Comparison of ENCODE assay signal across 14 cellular contexts in genomic region chr12:28711411-28711810, GRCh38.
A peak's percentile ranks its signal among the peaks of the same experiment; 100 is the strongest.
DNase-seq lines count a peak whose midpoint lies in the region; ATAC-seq and TF ChIP-seq lines count a peak whose summit lies in the region.
"Had no signal": no experiment of that assay in that cellular context is flagged by ENCODE, and none has a peak within 500 bp of the region (broad histone marks: within the 10 kb centered on the region; RNA-seq: fewer than 3 reads in every experiment).

No MANE protein-coding gene starts in this region.

- no peaks in the 10 kb centered on the region for H3K9me3 ChIP-seq in osteoblast (ENCODE audit: low read depth, low read length)
- H3K9me3 ChIP-seq: BE2C had no signal

- H3K36me3 ChIP-seq in osteoblast (ENCODE audit: insufficient read depth, low read length) = no peaks in the 10 kb centered on the region
- H3K36me3 ChIP-seq: BE2C had no signal

- DNase-seq in HFF-Myc (ENCODE audit: extremely low read depth, low read depth) = peak; percentile 32
- peak; percentile 4 for DNase-seq in astrocyte of the hippocampus (ENCODE audit: low read depth, low spot score)
- peak; percentile 2 for DNase-seq in fibroblast of mammary gland (ENCODE audit: low read depth)
- peak; percentile 6 for DNase-seq in osteoblast (ENCODE audit: insufficient read length, low spot score, missing footprints)
- no peak for DNase-seq in Right ventricle myocardium inferior (ENCODE audit: missing footprints)
- no peak for DNase-seq in NCI-H2171 (lab: John Stamatoyannopoulos, UW)
- no peak for DNase-seq in NCI-H128 (lab: John Stamatoyannopoulos, UW; ENCODE audit: unreplicated experiment)
- DNase-seq: BE2C; C1 segment of cervical spinal cord; CD4-positive, CD25-positive, alpha-beta regulatory T cell; CD8-positive, alpha-beta memory T cell; COR-L47; GDM1; H9 had no signal

- H3K27ac ChIP-seq in osteoblast (ENCODE audit: low read depth, low read length) = no peak overlapping the region

- H2AFZ ChIP-seq in osteoblast (ENCODE audit: low read length) = no peak overlapping the region

- intact Hi-C loops in Right ventricle myocardium inferior (cut with DNase I) = no loop called here

- ATAC-seq in Right ventricle myocardium inferior = no peak

- no peak for TF ChIP-seq CTCF in HFF-Myc (IDR thresholded peaks at IDR 0.05; ENCODE audit: low read depth, low read length, missing control alignments)
- TF ChIP-seq CTCF in fibroblast of mammary gland (conservative IDR thresholded peaks at IDR 0.05; ENCODE audit: control insufficient read depth, insufficient read depth, low read depth, low read length) = no peak
- TF ChIP-seq CTCF in osteoblast (IDR thresholded peaks at IDR 0.05; ENCODE audit: extremely low read depth, low read depth, low read length) = no peak

- no peaks in the 10 kb centered on the region for H4K20me1 ChIP-seq in osteoblast (ENCODE audit: insufficient read depth, low read length)

- H3K4me3 ChIP-seq in HFF-Myc (replicated peaks; ENCODE audit: low read depth, low read length) = no peak overlapping the region
- H3K4me3 ChIP-seq in fibroblast of mammary gland (ENCODE audit: control insufficient read depth, low read depth, low read length) = no peak overlapping the region
- H3K4me3 ChIP-seq in osteoblast (ENCODE audit: insufficient read depth, low read length) = no peak overlapping the region

- no peaks in the 10 kb centered on the region for H3K27me3 ChIP-seq in osteoblast (ENCODE audit: insufficient read depth, low read length)
- H3K27me3 ChIP-seq: BE2C had no signal

- no peaks in the 10 kb centered on the region for H3K79me2 ChIP-seq in osteoblast (ENCODE audit: insufficient read depth, low read length)

- H3K4me1 ChIP-seq in osteoblast (ENCODE audit: insufficient read depth, low read length) = peaks cover 15% of the 10 kb centered on the region
- H3K4me1 ChIP-seq: BE2C had no signal

- H3K4me2 ChIP-seq in osteoblast (ENCODE audit: insufficient read depth, low read length) = no peak overlapping the region

Comparison
In these comparisons a context has a peak if more than half of its experiments do, and no peak if none do; other contexts are left out.
1. DNase-seq: peak in HFF-Myc (single experiment), astrocyte of the hippocampus (single experiment), fibroblast of mammary gland (single experiment) and osteoblast (single experiment); none in Right ventricle myocardium inferior (single experiment), NCI-H2171 (single experiment) and NCI-H128 (single experiment).